Comparison of ENCODE assay signal across 1 cellular context in genomic region chr1:78493456-78493855, GRCh38.
TF ChIP-seq lines count a peak whose summit lies in the region.

No MANE protein-coding gene starts in this region.

TF ChIP-seq in IMR-90, 13 proteins besides CTCF, POLR2A, EP300 and RAD21 (continued from another document):
- TF ChIP-seq MAFK (IDR thresholded peaks at IDR 0.05; ENCODE audit: low read depth, low read length) (no peak), FOS (IDR thresholded peaks at IDR 0.05; ENCODE audit: low read depth, low read length) (no peak), MXI1 (IDR thresholded peaks at IDR 0.05; ENCODE audit: borderline replicate concordance, low read depth, low read length) (no peak), MAZ (IDR thresholded peaks at IDR 0.05; ENCODE audit: borderline replicate concordance, low read depth, low read length) (no peak)
- TF ChIP-seq, protein P1, sequence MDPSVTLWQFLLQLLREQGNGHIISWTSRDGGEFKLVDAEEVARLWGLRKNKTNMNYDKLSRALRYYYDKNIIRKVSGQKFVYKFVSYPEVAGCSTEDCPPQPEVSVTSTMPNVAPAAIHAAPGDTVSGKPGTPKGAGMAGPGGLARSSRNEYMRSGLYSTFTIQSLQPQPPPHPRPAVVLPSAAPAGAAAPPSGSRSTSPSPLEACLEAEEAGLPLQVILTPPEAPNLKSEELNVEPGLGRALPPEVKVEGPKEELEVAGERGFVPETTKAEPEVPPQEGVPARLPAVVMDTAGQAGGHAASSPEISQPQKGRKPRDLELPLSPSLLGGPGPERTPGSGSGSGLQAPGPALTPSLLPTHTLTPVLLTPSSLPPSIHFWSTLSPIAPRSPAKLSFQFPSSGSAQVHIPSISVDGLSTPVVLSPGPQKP (IDR thresholded peaks at IDR 0.05; ENCODE audit: borderline replicate concordance, low read depth, low read length): no peak
